Comparison of ENCODE assay signal across 8 cellular contexts in the genomic region with DNA sequence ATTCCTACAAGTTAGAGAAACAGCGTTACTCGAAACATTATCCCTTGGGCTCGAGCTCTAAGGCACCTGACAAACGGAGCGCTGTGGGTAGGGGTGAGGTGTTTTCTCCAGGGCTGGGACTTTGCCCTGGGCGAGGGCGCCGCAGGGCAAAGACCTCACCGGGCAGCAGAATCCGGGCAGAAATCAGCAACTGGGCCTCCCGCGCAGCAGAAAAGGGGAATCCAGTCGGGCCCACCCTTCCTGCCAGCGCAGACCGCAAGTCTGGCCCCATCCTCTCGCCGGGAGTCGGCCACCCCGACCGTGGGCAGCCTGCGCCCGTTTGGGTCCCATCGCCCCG. TPM values are rescaled to one million over a fixed set of nuclear protein-coding genes. Genes with fewer than 3 reads are reported as not detected.
DNase-seq lines count a peak whose midpoint lies in the region; ATAC-seq and TF ChIP-seq lines count a peak whose summit lies in the region.

No MANE protein-coding gene starts in this region.

- no peaks in the 10 kb centered on the region for H3K27me3 ChIP-seq in HCT116 (ENCODE audit: insufficient read depth, low read length)
- no peaks in the 10 kb centered on the region for H3K27me3 ChIP-seq in foreskin keratinocyte
- no peaks in the 10 kb centered on the region for H3K27me3 ChIP-seq in rectal smooth muscle tissue (ENCODE audit: control insufficient read depth, insufficient read depth, low read length)

- H3K79me2 ChIP-seq in HCT116 (ENCODE audit: insufficient read depth, low read length), result peaks cover 35% of the 10 kb centered on the region

- BruUV-seq in HCT116 (replicated peaks; lab: Mats Ljungman, UMichigan), result TSS peak; percentile 79

- H2AFZ ChIP-seq in HCT116 (ENCODE audit: low read depth, low read length, poor library complexity, severe bottlenecking), result no peak overlapping the region

- TF ChIP-seq CTCF in HCT116 (IDR thresholded peaks at IDR 0.05 in 2 of 3, conservative IDR thresholded peaks at IDR 0.05 in 1 of 3; ENCODE audit: borderline replicate concordance in 1 of 3, insufficient read depth in 1 of 3, low read depth in 2 of 3, low read length in 2 of 3) (no peak), foreskin keratinocyte (conservative IDR thresholded peaks at IDR 0.05) (no peak)

- peak overlapping the region; percentile 86 for H3K27ac ChIP-seq in HCT116 (ENCODE audit: low read depth, low read length)
- H3K27ac ChIP-seq in foreskin keratinocyte, result peak overlapping the region; percentile 79
- H3K27ac ChIP-seq in rectal smooth muscle tissue (ENCODE audit: low read depth, low read length), result no peak overlapping the region

- RAD21 ChIA-PET in HCT116 (lab: Charles Lee; ENCODE audit: low non-redundant PET in 1 of 2, low total read pairs in 2 of 2, uncharacterized antibody in 2 of 2, unreplicated experiment in 2 of 2), result no interaction called here

- POLR2A ChIA-PET in HCT116 (lab: Charles Lee), result no interaction called here

- H4K20me1 ChIP-seq in HCT116 (ENCODE audit: insufficient read depth), result no peaks in the 10 kb centered on the region

- intact Hi-C loops in HCT116 (cut with micrococcal nuclease), result no loop called here

- H3K4me2 ChIP-seq in HCT116 (ENCODE audit: low read length), result peak overlapping the region; percentile 85

- peaks cover 7 to 10% of the 10 kb centered on the region in 2 experiments; a peak in 2 of 4 replicates for H3K36me3 ChIP-seq in HCT116 (ENCODE audit: control insufficient read depth in 1 of 2, insufficient read depth in 2 of 2, low read length in 2 of 2)
- H3K36me3 ChIP-seq in rectal smooth muscle tissue (ENCODE audit: control insufficient read depth, insufficient read depth, low read length), result peaks cover 3% of the 10 kb centered on the region

- peak; percentile 51 for DNase-seq in Daoy (ENCODE audit: low read depth)
- DNase-seq in HCT116 (ENCODE audit: low read depth, low spot score), result no peak
- DNase-seq in T-helper 22 cell (ENCODE audit: low read depth), result peak; percentile 1
- no peak for DNase-seq in foreskin keratinocyte
- DNase-seq in activated effector memory CD4-positive, alpha-beta T cell treated with anti-CD3 and anti-CD28 coated beads, Interleukin-2, amount 50 U/mL, for 16 hours, result no peak
- DNase-seq in NCI-H524 treated with DMSO at 0.1 percent for 48 hours (lab: John Stamatoyannopoulos, UW), result no peak

- no peaks in the 10 kb centered on the region for H3K9me2 ChIP-seq in HCT116 (ENCODE audit: insufficient read depth)

- ATAC-seq in HCT116 (peak; percentile 2), foreskin keratinocyte (no peak), esophagus mucosa (no peak)

- no peaks in the 10 kb centered on the region for H3K9me3 ChIP-seq in HCT116 (ENCODE audit: control insufficient read depth in 1 of 2, insufficient read depth in 1 of 2, low read depth in 1 of 2, low read length in 2 of 2)

- H3K4me1 ChIP-seq in HCT116 (ENCODE audit: control insufficient read depth in 1 of 2, insufficient read depth in 2 of 2, low read length in 2 of 2), result peaks cover 6 to 21% of the 10 kb centered on the region in 2 experiments; a peak in 3 of 4 replicates
- no peaks in the 10 kb centered on the region for H3K4me1 ChIP-seq in foreskin keratinocyte
- peaks cover 9% of the 10 kb centered on the region for H3K4me1 ChIP-seq in rectal smooth muscle tissue (ENCODE audit: control insufficient read depth, insufficient read depth, low read length)

- H3K4me3 ChIP-seq in HCT116 (replicated peaks in 1 of 2; ENCODE audit: low read depth in 1 of 2, low read length in 2 of 2), result peak overlapping the region; percentile 64 to 83
- peak overlapping the region; percentile 90 for H3K4me3 ChIP-seq in rectal smooth muscle tissue (ENCODE audit: low read length)

- TF ChIP-seq RAD21 in HCT116 (IDR thresholded peaks at IDR 0.05; ENCODE audit: low read depth), result no peak

- H3K9ac ChIP-seq in HCT116 (ENCODE audit: low read length) (peak overlapping the region; percentile 93), rectal smooth muscle tissue (ENCODE audit: low read length) (no peak overlapping the region)

- no peak for TF ChIP-seq POLR2A in HCT116 (IDR thresholded peaks at IDR 0.05; ENCODE audit: borderline replicate concordance, extremely low read depth, insufficient read depth, insufficient read length)

- CTCF ChIA-PET in HCT116 (lab: Charles Lee), result interaction anchor here (1.5 kb wide), 1 partner anchor 571 kb away, joined by 3 read pairs; no protein-coding TSS in a partner anchor

TF ChIP-seq in HCT116, 20 proteins besides CTCF, POLR2A, EP300 and RAD21:
- no peak for TF ChIP-seq CEBPB (IDR thresholded peaks at IDR 0.05; ENCODE audit: low read depth)

RNA-seq across cellular contexts. Expression of gene MSH3, which starts 0.4 kb away (rescaled TPM):
- 13.1 and 13.9 TPM in 2 replicates for total RNA-seq in Daoy (2014; rRNA removed; shearing (Covaris generic))
- total RNA-seq in HCT116 (2021; ENCODE audit: unreplicated experiment), result 4.9 TPM
- polyA plus RNA-seq in HCT116 (2012), result 0.71 and 0.86 TPM in 2 replicates
- total RNA-seq in foreskin keratinocyte, result 13.3 and 15.6 TPM in 2 replicates
- 2.9 and 4.1 TPM in 2 replicates for polyA plus RNA-seq in foreskin keratinocyte
- total RNA-seq in esophagus mucosa, result 11.4 TPM

RNA-seq across cellular contexts. Expression of gene DHFR, which starts 0.8 kb away (rescaled TPM):
- total RNA-seq in Daoy (2014; rRNA removed; shearing (Covaris generic)), result 91.7 and 116 TPM in 2 replicates
- total RNA-seq in HCT116 (2021; ENCODE audit: unreplicated experiment) (58.7 TPM), foreskin keratinocyte (38.5 and 47.9 TPM in 2 replicates), esophagus mucosa (15.2 TPM)
- 14.6 and 24.3 TPM in 2 replicates for polyA plus RNA-seq in HCT116 (2012)
- 18.6 and 27.2 TPM in 2 replicates for polyA plus RNA-seq in foreskin keratinocyte

Comparison
In these comparisons a context has a peak if more than half of its experiments do, and no peak if none do; other contexts are left out.
1. DNase-seq: peak in Daoy (single experiment) and T-helper 22 cell (single experiment); none in HCT116 (single experiment), foreskin keratinocyte (0 of 2), activated effector memory CD4-positive, alpha-beta T cell treated with anti-CD3 and anti-CD28 coated beads, Interleukin-2, amount 50 U/mL, for 16 hours (single experiment) and NCI-H524 treated with DMSO at 0.1 percent for 48 hours (single experiment).